22 cellular contexts compared by ENCODE assay signal in genomic region chr15:83659011-83659811, GRCh38. TPM values are rescaled to one million over a fixed set of nuclear protein-coding genes. Genes with fewer than 3 reads are reported as not detected.
DNase-seq lines count a peak whose midpoint lies in the region; ATAC-seq and TF ChIP-seq lines count a peak whose summit lies in the region.
"Had no signal": no experiment of that assay in that cellular context is flagged by ENCODE, and none has a peak within 500 bp of the region (broad histone marks: within the 10 kb centered on the region; RNA-seq: fewer than 3 reads in every experiment).

No MANE protein-coding gene starts in this region.

- no peaks in the 10 kb centered on the region for H3K9me3 ChIP-seq in adrenal gland (replicated peaks in 1 of 3)
- H3K9me3 ChIP-seq in thoracic aorta, result no peaks in the 10 kb centered on the region
- H3K9me3 ChIP-seq: ovary had no signal

- 58 to 66% (median 64%) methylated on average over 6 of the region's 6 CpGs for WGBS in adrenal gland, 4 donors

- ATAC-seq in left cardiac atrium, result peak; percentile 39 to 66
- peak; percentile 45 for ATAC-seq in omental fat pad (ENCODE audit: low FRiP score)
- ATAC-seq in thoracic aorta (ENCODE audit: insufficient number of reproducible peaks, low FRiP score, low read depth), result no peak
- ATAC-seq: GM12878; natural killer cell treated with Interleukin-12 subunit alpha and Interleukin-12 subunit beta and Interleukin-15 and Interleukin-18, amount 100 ng/mL, for 72 hours; stimulated activated naive CD8-positive, alpha-beta T cell treated with anti-CD3 and anti-CD28 coated beads, Interleukin-15, amount 100 ng/mL, for 72 hours had no signal

- DNase-seq in adrenal gland (peak in 6 of 7 donors; percentile 13 to 59 (median 26)), left cardiac atrium (peak; percentile 60), omental fat pad (ENCODE audit: low spot score) (no peak), thoracic aorta (ENCODE audit: low spot score) (no peak), kidney glomerular epithelial cell (lab: John Stamatoyannopoulos, UW) (no peak), NCI-H2196 (lab: John Stamatoyannopoulos, UW; ENCODE audit: unreplicated experiment) (no peak), HPDE6-E6E7 (ENCODE audit: extremely low spot score) (no peak)
- no peak for DNase-seq in activated CD8-positive, alpha-beta memory T cell treated with anti-CD3 and anti-CD28 coated beads for 24 hours
- DNase-seq: activated CD4-positive, alpha-beta T cell treated with anti-CD3 and anti-CD28 coated beads for 1 hour; activated T-cell treated with anti-CD3 and anti-CD28 coated beads, Interleukin-2, amount 50 U/mL, for 1 hour; amygdala; caudate nucleus; NCI-H1694 treated with DMSO at 0.1 percent for 48 hours; NCI-H2227 treated with DMSO at 0.1 percent for 48 hours; stimulated activated naive CD8-positive, alpha-beta T cell treated with anti-CD3 and anti-CD28 coated beads, Interleukin-15, amount 100 ng/mL, for 72 hours had no signal

- H3K27ac ChIP-seq in adrenal gland (peak overlapping the region in 2 of 5 donors; percentile 18 to 71), thoracic aorta (peak overlapping the region; percentile 49 to 52)
- H3K27ac ChIP-seq: ovary, SK-N-MC had no signal

- intact Hi-C loops in adrenal gland (cut with DNase I) (no loop called here), left cardiac atrium (cut with DNase I) (loop anchor here in 1 of 2 donors (5.0 kb wide), 1 partner anchor 88 kb away; no protein-coding TSS in a partner anchor)

- no peak overlapping the region for H3K4me3 ChIP-seq in adrenal gland
- H3K4me3 ChIP-seq in thoracic aorta, result no peak overlapping the region
- H3K4me3 ChIP-seq: GM12878, ovary, SK-N-MC had no signal

- no peak for TF ChIP-seq POLR2A in adrenal gland (IDR thresholded peaks at IDR 0.05)

- H3K36me3 ChIP-seq in adrenal gland (replicated peaks in 1 of 2) (no peaks in the 10 kb centered on the region), thoracic aorta (peaks cover 3% of the 10 kb centered on the region)
- H3K36me3 ChIP-seq: ovary had no signal

- H3K27me3 ChIP-seq in adrenal gland (peaks cover 16% of the 10 kb centered on the region), thoracic aorta (replicated peaks; ENCODE audit: insufficient read depth) (no peaks in the 10 kb centered on the region)
- H3K27me3 ChIP-seq: ovary had no signal

- peaks cover 0 to 5% of the 10 kb centered on the region in 2 donors for H3K4me1 ChIP-seq in adrenal gland (replicated peaks in 1 of 2)
- peaks cover 8 to 48% of the 10 kb centered on the region in 2 donors for H3K4me1 ChIP-seq in thoracic aorta (ENCODE audit: control insufficient read depth in 1 of 2, low read depth in 2 of 2)

- TF ChIP-seq CTCF in adrenal gland (IDR thresholded peaks at IDR 0.05) (no peak), omental fat pad (IDR thresholded peaks at IDR 0.05) (no peak), thoracic aorta (IDR thresholded peaks at IDR 0.05) (no peak)

RNA-seq across cellular contexts. Expression of gene ADAMTSL3, which starts 5.3 kb away (rescaled TPM):
- total RNA-seq in adrenal gland (10 to 100 TPM in 6 of 8 donors, 1 to 10 TPM in 2; 6.4 to 19.7 (median 15.4) TPM), left cardiac atrium (10 to 100 TPM; 22.8 to 25.8 TPM), omental fat pad (10 to 100 TPM in 1 of 4 donors, 1 to 10 TPM in 3; 4.9 to 28.1 (median 8.4) TPM), thoracic aorta (10 to 100 TPM; 41.4 to 45.4 TPM)
- 1 to 10 TPM in 2 of 3 donors, under 1 TPM in 1; 0.98 to 4.0 (median 2.3) TPM for polyA plus RNA-seq in adrenal gland
- total RNA-seq: endothelial cell of umbilical vein; natural killer cell treated with Interleukin-12 subunit alpha and Interleukin-12 subunit beta and Interleukin-15 and Interleukin-18, amount 100 ng/mL, for 72 hours; RPMI7951 had no signal
- polyA plus RNA-seq: BJ, endothelial cell of umbilical vein had no signal

Comparison
In these comparisons a context has a peak if more than half of its experiments do, and no peak if none do; other contexts are left out.
1. DNase-seq: peak in adrenal gland (6 of 7) and left cardiac atrium (single experiment); none in omental fat pad (single experiment), thoracic aorta (single experiment), kidney glomerular epithelial cell (single experiment), NCI-H2196 (single experiment), HPDE6-E6E7 (single experiment) and activated CD8-positive, alpha-beta memory T cell treated with anti-CD3 and anti-CD28 coated beads for 24 hours (single experiment).